ENCODE assay signal across 23 cellular contexts in the genomic region with DNA sequence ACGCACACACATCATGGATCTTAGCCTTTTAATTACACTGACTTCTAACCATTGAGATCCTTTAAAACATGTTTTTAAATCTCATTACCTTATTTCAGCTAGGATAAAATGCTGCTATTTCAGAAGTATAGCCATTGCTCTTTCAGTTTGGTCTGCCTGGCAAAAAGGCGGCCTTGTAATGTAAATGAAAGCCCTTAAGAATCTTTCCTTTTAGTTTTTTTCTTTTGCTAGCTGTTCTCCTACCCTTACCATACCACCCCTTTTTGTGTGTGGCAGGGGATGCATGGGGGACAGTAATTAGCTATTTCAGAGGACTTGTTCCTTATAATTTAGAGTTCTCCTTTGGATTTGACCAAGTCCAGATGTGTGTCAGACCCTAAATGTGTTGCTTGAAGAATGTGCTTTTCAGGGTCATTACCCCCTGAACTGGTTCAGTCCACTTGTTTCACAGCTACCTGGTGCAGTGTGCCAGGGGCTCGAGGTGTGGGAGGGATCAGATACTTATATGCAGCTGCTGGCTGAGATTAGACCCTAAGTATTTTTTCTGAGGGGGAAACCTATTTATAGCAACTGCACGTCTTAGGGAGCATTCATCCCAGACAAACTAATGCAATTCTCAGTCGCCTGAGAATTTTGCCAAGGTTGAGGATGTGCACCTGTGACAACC.
DNase-seq lines count a peak whose midpoint lies in the region; ATAC-seq, FAIRE-seq and TF ChIP-seq lines count a peak whose summit lies in the region.
"Had no signal": no experiment of that assay in that cellular context is flagged by ENCODE, and none has a peak within 500 bp of the region (broad histone marks: within the 10 kb centered on the region; RNA-seq: fewer than 3 reads in every experiment).

No MANE protein-coding gene starts in this region.

- no peak overlapping the region; the same call in 2 of the 3 replicates for H3K4me3 Mint-ChIP-seq in GM23338
- H3K4me3 Mint-ChIP-seq in activated CD8-positive, alpha-beta T cell treated with anti-CD3 and anti-CD28 coated beads, Interleukin-2, amount 10 ng/mL, durations not matched to agents 7 days and 5 days = no peak overlapping the region
- H3K4me3 Mint-ChIP-seq: B cell; CD4-positive, CD25-positive, alpha-beta regulatory T cell; CD8-positive, alpha-beta T cell had no signal

- peaks cover 38% of the 10 kb centered on the region for H3K9me3 Mint-ChIP-seq in GM23338
- H3K9me3 Mint-ChIP-seq in activated CD8-positive, alpha-beta T cell treated with anti-CD3 and anti-CD28 coated beads, Interleukin-2, amount 10 ng/mL, durations not matched to agents 7 days and 5 days (ENCODE audit: insufficient read depth) = no peaks in the 10 kb centered on the region
- H3K9me3 Mint-ChIP-seq: CD4-positive, CD25-positive, alpha-beta regulatory T cell; CD8-positive, alpha-beta T cell had no signal

- H3K23ac ChIP-seq in H1 (ENCODE audit: insufficient read length) = no peak overlapping the region

- peak overlapping the region; percentile 87 for H3K4ac ChIP-seq in H1 (replicated peaks; ENCODE audit: insufficient read length, low read depth, low read length)

- H3K56ac ChIP-seq in H1 (replicated peaks; ENCODE audit: insufficient read length, low read depth, low read length) = peak overlapping the region; percentile 82

- H4K20me1 ChIP-seq in GM23338 (replicated peaks; ENCODE audit: insufficient read depth) (no peaks in the 10 kb centered on the region), OCI-LY1 (ENCODE audit: insufficient read depth, low read length) (no peaks in the 10 kb centered on the region), H1 (replicated peaks in 1 of 2; ENCODE audit: control insufficient read depth in 1 of 2, insufficient read depth in 2 of 2, low read length in 2 of 2) (no peaks in the 10 kb centered on the region)
- H4K20me1 ChIP-seq: BLaER1 had no signal

- H3K79me2 ChIP-seq in GM23338 (replicated peaks; ENCODE audit: insufficient read depth) (no peaks in the 10 kb centered on the region), OCI-LY1 (ENCODE audit: insufficient read depth, low read length) (peaks cover 14% of the 10 kb centered on the region), H1 (ENCODE audit: control insufficient read depth in 1 of 2, insufficient read depth in 2 of 2, low read length in 2 of 2) (no peaks in the 10 kb centered on the region)

- H2AFZ ChIP-seq in GM23338 (no peak overlapping the region), OCI-LY1 (ENCODE audit: low read length) (no peak overlapping the region), H1 (ENCODE audit: low read length) (no peak overlapping the region)

- CTCF ChIA-PET in H1 (lab: Charles Lee; ENCODE audit: partially characterized antibody) = interaction anchor here (0.7 to 1.4 kb wide), 2 partner anchors 14 to 47 kb away, joined by 3 read pairs; no protein-coding TSS in a partner anchor
- CTCF ChIA-PET in activated CD8-positive, alpha-beta T cell treated with anti-CD3 and anti-CD28 coated beads, Interleukin-2, amount 10 ng/mL, durations not matched to agents 7 days and 5 days (lab: Charles Lee) = no interaction called here

- no peak overlapping the region for H4K8ac ChIP-seq in H1 (ENCODE audit: extremely low read depth, insufficient read depth, low read length)

- TF ChIP-seq CTCF in GM23338 (conservative IDR thresholded peaks at IDR 0.05; ENCODE audit: low read depth in 2 of 2) (no peak), OCI-LY1 (IDR thresholded peaks at IDR 0.05; ENCODE audit: low read length) (no peak), H1 (IDR thresholded peaks at IDR 0.05; ENCODE audit: control extremely low read depth in 1 of 3, insufficient read depth in 1 of 3, low read depth in 1 of 3, low read length in 3 of 3) (no peak)

- H3K9me3 ChIP-seq in OCI-LY1 (ENCODE audit: low read length) (no peaks in the 10 kb centered on the region), H1 (ENCODE audit: insufficient read depth in 2 of 2, low read depth in 1 of 2, low read length in 1 of 2) (peaks cover 0 to 5% of the 10 kb centered on the region in 2 experiments; a peak in 2 of 4 replicates)
- H3K9me3 ChIP-seq: A549, BLaER1, Caco-2 had no signal

- TF ChIP-seq RAD21 in H1 (IDR thresholded peaks at IDR 0.05 in 1 of 2, conservative IDR thresholded peaks at IDR 0.05 in 1 of 2; ENCODE audit: low read depth in 2 of 2, low read length in 2 of 2) = no peak

- no peak overlapping the region; the same call in 1 of the 2 replicates for H2BK12ac ChIP-seq in H1 (ENCODE audit: low read depth, low read length)

- peak overlapping the region; percentile 83 for H4K5ac ChIP-seq in H1 (ENCODE audit: insufficient read length, low read depth, low read length)

- H2BK120ac ChIP-seq in H1 (replicated peaks; ENCODE audit: low read depth, low read length) = peak overlapping the region; percentile 94

- H2AK5ac ChIP-seq in H1 (ENCODE audit: low read depth, low read length) = 0 out of 2 replicates have a peak overlapping the region, but pooled peaks have one; percentile 75

- H3K9me2 ChIP-seq in GM23338 (ENCODE audit: insufficient read depth) (0 out of 2 replicates have a peak, but pooled peaks cover 5% of the 10 kb centered on the region), OCI-LY1 (ENCODE audit: low read depth, low read length) (no peaks in the 10 kb centered on the region)

- H3K4me3 ChIP-seq in GM23338 = 0 out of 2 replicates have a peak overlapping the region, but pooled peaks have one; percentile 4
- H3K4me3 ChIP-seq in OCI-LY1 (ENCODE audit: low read depth, low read length, poor library complexity, severe bottlenecking) = no peak overlapping the region
- H3K4me3 ChIP-seq in H1 (ENCODE audit: extremely low read depth in 1 of 4, insufficient read depth in 2 of 4, low read depth in 3 of 4, low read length in 4 of 4) = peak overlapping the region in 1 of 4 experiments; percentile 40; a peak in 3 of 8 replicates
- H3K4me3 ChIP-seq: A549, BLaER1 had no signal

- peak overlapping the region; percentile 33; the same call in 1 of the 2 replicates for H3K4me2 ChIP-seq in GM23338
- peak overlapping the region; percentile 66 for H3K4me2 ChIP-seq in OCI-LY1 (ENCODE audit: low read length)
- H3K4me2 ChIP-seq in H1 (ENCODE audit: insufficient read depth in 1 of 2, low read depth in 2 of 2, low read length in 2 of 2) = peak overlapping the region; percentile 28 to 80; a peak in 3 of 4 replicates
- H3K4me2 ChIP-seq: A549, BLaER1 had no signal

- peak overlapping the region; percentile 80 for H3K9ac ChIP-seq in OCI-LY1 (ENCODE audit: low read length)
- no peak overlapping the region; a peak in 1 of 7 replicates for H3K9ac ChIP-seq in H1 (replicated peaks in 1 of 4; ENCODE audit: extremely low read depth in 1 of 4, low read depth in 3 of 4, low read length in 3 of 4)
- H3K9ac ChIP-seq: BLaER1 had no signal

- no peak overlapping the region for H3K14ac ChIP-seq in H1 (ENCODE audit: insufficient read length)

- no peaks in the 10 kb centered on the region for H3F3A ChIP-seq in GM23338 (replicated peaks; ENCODE audit: low read depth)
- 0 out of 2 replicates have a peak, but pooled peaks cover 4% of the 10 kb centered on the region for H3F3A ChIP-seq in OCI-LY1 (ENCODE audit: insufficient read depth, low read length)

- POLR2A ChIA-PET in H1 (lab: Charles Lee; ENCODE audit: partially characterized antibody) = no interaction called here
- POLR2A ChIA-PET in activated CD8-positive, alpha-beta T cell treated with anti-CD3 and anti-CD28 coated beads, Interleukin-2, amount 10 ng/mL, durations not matched to agents 7 days and 5 days (lab: Charles Lee) = no interaction called here

- TF ChIP-seq POLR2A in H1 (IDR thresholded peaks at IDR 0.05; ENCODE audit: control extremely low read depth in 1 of 2, low read depth in 2 of 2, low read length in 2 of 2) = no peak

- H3K36me3 Mint-ChIP-seq in GM23338 (ENCODE audit: low read depth) = peaks cover 40% of the 10 kb centered on the region
- no peaks in the 10 kb centered on the region for H3K36me3 Mint-ChIP-seq in activated CD8-positive, alpha-beta T cell treated with anti-CD3 and anti-CD28 coated beads, Interleukin-2, amount 10 ng/mL, durations not matched to agents 7 days and 5 days (ENCODE audit: low read depth)
- H3K36me3 Mint-ChIP-seq: CD4-positive, CD25-positive, alpha-beta regulatory T cell; CD8-positive, alpha-beta T cell had no signal

- DNase-seq in GM23338 (ENCODE audit: low spot score) (peak; percentile 44), H1 (ENCODE audit: low read depth in 1 of 2, low spot score in 2 of 2) (no peak), left kidney (ENCODE audit: low read depth, low spot score) (peak; percentile 37), NCI-H2196 treated with DMSO at 0.1 percent for 48 hours (lab: John Stamatoyannopoulos, UW; ENCODE audit: unreplicated experiment) (no peak), NCI-H1436 (lab: John Stamatoyannopoulos, UW) (no peak), NCI-H2029 treated with DMSO at 0.1 percent for 48 hours (lab: John Stamatoyannopoulos, UW) (no peak)
- DNase-seq in activated CD8-positive, alpha-beta T cell treated with anti-CD3 and anti-CD28 coated beads, Interleukin-2, amount 10 ng/mL, durations not matched to agents 7 days and 5 days = no peak
- DNase-seq: 8988T; Caco-2; CD4-positive, CD25-positive, alpha-beta regulatory T cell; CD8-positive, alpha-beta T cell; DMS153; GF-D8; GOT3; H7; HCEC 1CT had no signal

- peaks cover 37% of the 10 kb centered on the region for H3K4me1 Mint-ChIP-seq in GM23338
- H3K4me1 Mint-ChIP-seq in activated CD8-positive, alpha-beta T cell treated with anti-CD3 and anti-CD28 coated beads, Interleukin-2, amount 10 ng/mL, durations not matched to agents 7 days and 5 days (ENCODE audit: low read depth) = no peaks in the 10 kb centered on the region
- H3K4me1 Mint-ChIP-seq: CD4-positive, CD25-positive, alpha-beta regulatory T cell had no signal

- peak; percentile 70 for ATAC-seq in GM23338
- ATAC-seq in activated CD8-positive, alpha-beta T cell treated with anti-CD3 and anti-CD28 coated beads, Interleukin-2, amount 10 ng/mL, durations not matched to agents 7 days and 5 days = no peak
- ATAC-seq: A549; CD8-positive, alpha-beta T cell had no signal

- H3K23me2 ChIP-seq in H1 (ENCODE audit: low read depth, low read length) = no peaks in the 10 kb centered on the region

- H3K27ac ChIP-seq in GM23338 (ENCODE audit: low read depth) = peak overlapping the region; percentile 92
- peak overlapping the region; percentile 100 for H3K27ac ChIP-seq in OCI-LY1 (ENCODE audit: low read depth, low read length, poor library complexity, severe bottlenecking)
- H3K27ac ChIP-seq in H1 (ENCODE audit: low read depth, low read length) = no peak overlapping the region; the same call in 1 of the 2 replicates
- H3K27ac ChIP-seq: A549, BLaER1, C4-2B had no signal

- H2BK15ac ChIP-seq in H1 (ENCODE audit: low read length) = no peak overlapping the region

- peaks cover 7% of the 10 kb centered on the region for H3K27me3 Mint-ChIP-seq in GM23338 (ENCODE audit: insufficient read depth, low read depth, poor library complexity)
- H3K27me3 Mint-ChIP-seq in activated CD8-positive, alpha-beta T cell treated with anti-CD3 and anti-CD28 coated beads, Interleukin-2, amount 10 ng/mL, durations not matched to agents 7 days and 5 days (ENCODE audit: low read depth) = no peaks in the 10 kb centered on the region
- H3K27me3 Mint-ChIP-seq: B cell; CD4-positive, CD25-positive, alpha-beta regulatory T cell had no signal

- H3K36me3 ChIP-seq in GM23338 (ENCODE audit: insufficient read depth) (no peaks in the 10 kb centered on the region), OCI-LY1 (ENCODE audit: insufficient read depth, low read length) (no peaks in the 10 kb centered on the region), H1 (ENCODE audit: control insufficient read depth in 2 of 4, insufficient read depth in 4 of 4, low read length in 3 of 4) (no peaks in the 10 kb centered on the region)
- H3K36me3 ChIP-seq: BLaER1 had no signal

- no peak for TF ChIP-seq EP300 in H1 (IDR thresholded peaks at IDR 0.05; ENCODE audit: borderline replicate concordance in 1 of 2, low read depth in 2 of 2, low read length in 2 of 2)

- peak overlapping the region; percentile 93; the same call in 1 of the 2 replicates for H2BK20ac ChIP-seq in H1 (ENCODE audit: low read length)

- peak overlapping the region; percentile 99; the same call in 1 of the 2 replicates for H2BK5ac ChIP-seq in H1 (ENCODE audit: low read depth, low read length)

- H4K91ac ChIP-seq in H1 (replicated peaks; ENCODE audit: insufficient read length, low read length) = peak overlapping the region; percentile 96

- FAIRE-seq in H1 (lab: Jason Lieb, UNC) = peak; percentile 32
- FAIRE-seq: A549, GM12891, GM18507 had no signal

- H3K27me3 ChIP-seq in GM23338 (ENCODE audit: insufficient read depth) (no peaks in the 10 kb centered on the region), OCI-LY1 (ENCODE audit: insufficient read depth, low read length) (no peaks in the 10 kb centered on the region), H1 (replicated peaks in 1 of 4; ENCODE audit: control insufficient read depth in 3 of 4, extremely low read depth in 1 of 4, insufficient read depth in 3 of 4, low read length in 3 of 4) (no peaks in the 10 kb centered on the region)
- H3K27me3 ChIP-seq: BLaER1 had no signal

- WGBS in H1 (ENCODE audit: extremely low coverage in 1 of 2, insufficient coverage in 1 of 2, insufficient read length in 1 of 2, insufficient replicate concordance in 2 of 2, low coverage in 1 of 2, low lambda C conversion rate in 2 of 2, missing lambda C conversion rate in 1 of 2), 2 experiments = 38% methylated on average over 5 of the region's 5 CpGs; no CpG with 5 or more reads in 1 of the 2 experiments

- H3K79me1 ChIP-seq in H1 (ENCODE audit: low read depth, low read length) = no peaks in the 10 kb centered on the region

- peak overlapping the region; percentile 96 for H3K27ac Mint-ChIP-seq in GM23338
- H3K27ac Mint-ChIP-seq in activated CD8-positive, alpha-beta T cell treated with anti-CD3 and anti-CD28 coated beads, Interleukin-2, amount 10 ng/mL, durations not matched to agents 7 days and 5 days = no peak overlapping the region
- H3K27ac Mint-ChIP-seq: B cell; CD4-positive, CD25-positive, alpha-beta regulatory T cell; CD8-positive, alpha-beta T cell had no signal

- peaks cover 13% of the 10 kb centered on the region for H3K4me1 ChIP-seq in GM23338 (ENCODE audit: insufficient read depth)
- peaks cover 58% of the 10 kb centered on the region for H3K4me1 ChIP-seq in OCI-LY1 (ENCODE audit: insufficient read depth, low read length, severe bottlenecking)
- peaks cover 0 to 7% (median 1%) of the 10 kb centered on the region in 4 experiments; a peak in 3 of 7 replicates for H3K4me1 ChIP-seq in H1 (replicated peaks in 1 of 4; ENCODE audit: control insufficient read depth in 3 of 4, insufficient read depth in 4 of 4, low read length in 3 of 4)
- H3K4me1 ChIP-seq: A549, BLaER1, Caco-2 had no signal

- H3K18ac ChIP-seq in H1 (ENCODE audit: extremely low read depth, low read length) = peak overlapping the region; percentile 90

Comparison
In these comparisons a context has a peak if more than half of its experiments do, and no peak if none do; other contexts are left out.
1. DNase-seq: peak in GM23338 (single experiment) and left kidney (single experiment); none in H1 (0 of 2), NCI-H2196 treated with DMSO at 0.1 percent for 48 hours (single experiment), NCI-H1436 (single experiment), NCI-H2029 treated with DMSO at 0.1 percent for 48 hours (single experiment) and activated CD8-positive, alpha-beta T cell treated with anti-CD3 and anti-CD28 coated beads, Interleukin-2, amount 10 ng/mL, durations not matched to agents 7 days and 5 days (single experiment).
2. Peak in every context shown above with its lines, with median percentiles within 50 percentile points of each other: H3K4me2 ChIP-seq.